ENCODE assay signal across 13 cellular contexts in the genomic region with DNA sequence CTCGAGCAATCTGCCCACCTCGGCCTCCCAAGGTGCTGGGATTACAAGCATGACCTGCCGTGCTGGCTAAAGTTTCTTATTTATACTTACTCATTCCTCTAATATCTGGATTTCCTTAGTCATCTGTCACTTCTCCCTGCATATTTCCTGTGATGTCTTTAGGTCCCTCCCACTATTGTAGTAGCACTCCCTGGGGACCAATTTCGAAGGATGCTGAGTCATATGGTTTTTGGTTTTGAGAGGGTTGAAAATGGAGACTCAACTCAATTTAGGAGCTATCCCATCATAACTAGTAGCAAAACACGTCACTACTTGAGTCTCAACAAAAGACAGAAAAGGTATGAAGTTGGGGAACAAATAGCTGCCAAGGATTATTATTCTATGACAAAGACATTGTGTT. TPM values are rescaled to one million over a fixed set of nuclear protein-coding genes. Genes with fewer than 3 reads are reported as not detected.
DNase-seq lines count a peak whose midpoint lies in the region; ATAC-seq and TF ChIP-seq lines count a peak whose summit lies in the region.
"Had no signal": no experiment of that assay in that cellular context is flagged by ENCODE, and none has a peak within 500 bp of the region (broad histone marks: within the 10 kb centered on the region; RNA-seq: fewer than 3 reads in every experiment).

No MANE protein-coding gene starts in this region.

- H2AFZ ChIP-seq in osteoblast (ENCODE audit: low read length), result no peak overlapping the region

- H3K9me3 ChIP-seq in adipocyte (ENCODE audit: control insufficient read depth, low read length) (no peaks in the 10 kb centered on the region), osteoblast (ENCODE audit: low read depth, low read length) (no peaks in the 10 kb centered on the region), endodermal cell (ENCODE audit: control insufficient read depth, low read length) (no peaks in the 10 kb centered on the region)

- H4K20me1 ChIP-seq in osteoblast (ENCODE audit: insufficient read depth, low read length), result no peaks in the 10 kb centered on the region

- H3K27me3 ChIP-seq in adipocyte (replicated peaks; ENCODE audit: control insufficient read depth, insufficient read depth, low read length) (no peaks in the 10 kb centered on the region), osteoblast (ENCODE audit: insufficient read depth, low read length) (no peaks in the 10 kb centered on the region), endodermal cell (ENCODE audit: control insufficient read depth, insufficient read depth, low read length, poor library complexity, severe bottlenecking) (no peaks in the 10 kb centered on the region)

- H3K4me3 ChIP-seq in adipocyte (ENCODE audit: low read length), result no peak overlapping the region
- no peak overlapping the region for H3K4me3 ChIP-seq in osteoblast (ENCODE audit: insufficient read depth, low read length)
- no peak overlapping the region for H3K4me3 ChIP-seq in endodermal cell (ENCODE audit: low read length)
- H3K4me3 ChIP-seq: lung, smooth muscle cell had no signal

- no peak overlapping the region for H3K9ac ChIP-seq in adipocyte (ENCODE audit: low read length)
- no peak overlapping the region for H3K9ac ChIP-seq in endodermal cell (ENCODE audit: extremely low read depth, low read length, poor library complexity, severe bottlenecking)

- H3K27me3 Mint-ChIP-seq in activated CD4-positive, alpha-beta T cell treated with anti-CD3 and anti-CD28 coated beads, Interleukin-2, amount 10 ng/mL, durations not matched to agents 24 days and 14 days, result no peaks in the 10 kb centered on the region
- no peaks in the 10 kb centered on the region for H3K27me3 Mint-ChIP-seq in activated CD4-positive, alpha-beta T cell treated with anti-CD3 and anti-CD28 coated beads, Interleukin-2, amount 10 ng/mL, durations not matched to agents 7 days and 5 days
- H3K27me3 Mint-ChIP-seq in endodermal cell (ENCODE audit: insufficient read depth), result no peaks in the 10 kb centered on the region
- H3K27me3 Mint-ChIP-seq: stimulated activated naive CD8-positive, alpha-beta T cell treated with anti-CD3 and anti-CD28 coated beads, Interleukin-15, Interleukin-2, amounts not matched to agents 100 ng/mL and 50 ng/mL, for 24 hours had no signal

- H3K27ac Mint-ChIP-seq in activated CD4-positive, alpha-beta T cell treated with anti-CD3 and anti-CD28 coated beads, Interleukin-2, amount 10 ng/mL, durations not matched to agents 24 days and 14 days, result peak overlapping the region; percentile 39
- H3K27ac Mint-ChIP-seq in activated CD4-positive, alpha-beta T cell treated with anti-CD3 and anti-CD28 coated beads, Interleukin-2, amount 10 ng/mL, durations not matched to agents 7 days and 5 days, result no peak overlapping the region
- no peak overlapping the region for H3K27ac Mint-ChIP-seq in endodermal cell
- H3K27ac Mint-ChIP-seq: stimulated activated naive CD8-positive, alpha-beta T cell treated with anti-CD3 and anti-CD28 coated beads, Interleukin-15, Interleukin-2, amounts not matched to agents 100 ng/mL and 50 ng/mL, for 24 hours had no signal

- peaks cover 40% of the 10 kb centered on the region for H3K36me3 Mint-ChIP-seq in activated CD4-positive, alpha-beta T cell treated with anti-CD3 and anti-CD28 coated beads, Interleukin-2, amount 10 ng/mL, durations not matched to agents 24 days and 14 days (ENCODE audit: low read depth)
- H3K36me3 Mint-ChIP-seq in activated CD4-positive, alpha-beta T cell treated with anti-CD3 and anti-CD28 coated beads, Interleukin-2, amount 10 ng/mL, durations not matched to agents 7 days and 5 days (ENCODE audit: low read depth), result peaks cover 26% of the 10 kb centered on the region
- H3K36me3 Mint-ChIP-seq in endodermal cell (ENCODE audit: low read depth), result peaks cover 62% of the 10 kb centered on the region

- TF ChIP-seq CTCF in osteoblast (IDR thresholded peaks at IDR 0.05; ENCODE audit: extremely low read depth, low read depth, low read length) (no peak), omental fat pad (IDR thresholded peaks at IDR 0.05) (no peak), endodermal cell (conservative IDR thresholded peaks at IDR 0.05) (no peak)

- CTCF ChIA-PET in activated CD4-positive, alpha-beta T cell treated with anti-CD3 and anti-CD28 coated beads, Interleukin-2, amount 10 ng/mL, durations not matched to agents 7 days and 5 days (lab: Charles Lee), result interaction anchor here (0.6 to 1.8 kb wide), 17 partner anchors 9 to 1881 kb away, joined by 3 to 11 read pairs (median 4); no protein-coding TSS in a partner anchor

- ATAC-seq in omental fat pad (ENCODE audit: low FRiP score), result no peak

- intact Hi-C loops in activated CD4-positive, alpha-beta T cell treated with anti-CD3 and anti-CD28 coated beads, Interleukin-2, amount 10 ng/mL, durations not matched to agents 24 days and 14 days (cut with micrococcal nuclease), result loop anchor here (2.0 kb wide), 3 partner anchors 31 to 273 kb away; partner anchors contain the start of gene RANBP9

- no peak for DNase-seq in activated CD4-positive, alpha-beta T cell treated with anti-CD3 and anti-CD28 coated beads, Interleukin-2, amount 10 ng/mL, durations not matched to agents 24 days and 14 days
- DNase-seq in activated CD4-positive, alpha-beta T cell treated with anti-CD3 and anti-CD28 coated beads, Interleukin-2, amount 10 ng/mL, durations not matched to agents 7 days and 5 days, result no peak
- DNase-seq in LHCN-M2 (ENCODE audit: low read depth) (peak; percentile 95), adipocyte (ENCODE audit: low read depth) (peak; percentile 55), osteoblast (ENCODE audit: insufficient read length, low spot score, missing footprints) (peak; percentile 73), omental fat pad (ENCODE audit: low spot score) (no peak), endodermal cell (no peak), inferior parietal cortex (ENCODE audit: extremely low spot score) (no peak)
- DNase-seq: activated effector memory CD4-positive, alpha-beta T cell treated with anti-CD3 and anti-CD28 coated beads, Interleukin-2, amount 50 U/mL, for 16 hours; NCI-H2081 treated with DMSO at 0.1 percent for 48 hours had no signal

- H3K4me1 Mint-ChIP-seq in activated CD4-positive, alpha-beta T cell treated with anti-CD3 and anti-CD28 coated beads, Interleukin-2, amount 10 ng/mL, durations not matched to agents 24 days and 14 days, result peaks cover 18% of the 10 kb centered on the region
- H3K4me1 Mint-ChIP-seq in activated CD4-positive, alpha-beta T cell treated with anti-CD3 and anti-CD28 coated beads, Interleukin-2, amount 10 ng/mL, durations not matched to agents 7 days and 5 days, result peaks cover 22% of the 10 kb centered on the region
- H3K4me1 Mint-ChIP-seq in endodermal cell, result no peaks in the 10 kb centered on the region

- H3K36me3 ChIP-seq in adipocyte (ENCODE audit: control insufficient read depth, insufficient read depth, low read length, severe bottlenecking) (peaks cover 35% of the 10 kb centered on the region), osteoblast (ENCODE audit: insufficient read depth, low read length) (peaks cover 9% of the 10 kb centered on the region), endodermal cell (ENCODE audit: control insufficient read depth, insufficient read depth, low read length) (peaks cover 70% of the 10 kb centered on the region)

- POLR2A ChIA-PET in activated CD4-positive, alpha-beta T cell treated with anti-CD3 and anti-CD28 coated beads, Interleukin-2, amount 10 ng/mL, durations not matched to agents 7 days and 5 days (lab: Charles Lee), result no interaction called here

- H3K4me1 ChIP-seq in adipocyte (ENCODE audit: control insufficient read depth, insufficient read depth, low read length) (peaks cover 9% of the 10 kb centered on the region), osteoblast (ENCODE audit: insufficient read depth, low read length) (peaks cover 17% of the 10 kb centered on the region), endodermal cell (ENCODE audit: control insufficient read depth, insufficient read depth, low read length) (no peaks in the 10 kb centered on the region)

- H3K27ac ChIP-seq in osteoblast (ENCODE audit: low read depth, low read length) (peak overlapping the region; percentile 63), endodermal cell (ENCODE audit: low read depth, low read length) (no peak overlapping the region)

- peak overlapping the region; percentile 21 for H3K4me2 ChIP-seq in osteoblast (ENCODE audit: insufficient read depth, low read length)
- H3K4me2 ChIP-seq: smooth muscle cell had no signal

- H3K4me3 Mint-ChIP-seq in activated CD4-positive, alpha-beta T cell treated with anti-CD3 and anti-CD28 coated beads, Interleukin-2, amount 10 ng/mL, durations not matched to agents 24 days and 14 days, result no peak overlapping the region
- no peak overlapping the region for H3K4me3 Mint-ChIP-seq in activated CD4-positive, alpha-beta T cell treated with anti-CD3 and anti-CD28 coated beads, Interleukin-2, amount 10 ng/mL, durations not matched to agents 7 days and 5 days
- H3K4me3 Mint-ChIP-seq in endodermal cell, result no peak overlapping the region
- H3K4me3 Mint-ChIP-seq: stimulated activated naive CD8-positive, alpha-beta T cell treated with anti-CD3 and anti-CD28 coated beads, Interleukin-15, Interleukin-2, amounts not matched to agents 100 ng/mL and 50 ng/mL, for 24 hours had no signal

- WGBS in endodermal cell (ENCODE audit: insufficient coverage in 1 of 2, insufficient read length in 1 of 2), 2 experiments, result 93 to 95% methylated on average over 4 to 5 of the region's 5 CpGs

- H3K9me3 Mint-ChIP-seq in activated CD4-positive, alpha-beta T cell treated with anti-CD3 and anti-CD28 coated beads, Interleukin-2, amount 10 ng/mL, durations not matched to agents 24 days and 14 days, result no peaks in the 10 kb centered on the region
- H3K9me3 Mint-ChIP-seq in activated CD4-positive, alpha-beta T cell treated with anti-CD3 and anti-CD28 coated beads, Interleukin-2, amount 10 ng/mL, durations not matched to agents 7 days and 5 days, result no peaks in the 10 kb centered on the region
- H3K9me3 Mint-ChIP-seq in endodermal cell, result no peaks in the 10 kb centered on the region
- H3K9me3 Mint-ChIP-seq: stimulated activated naive CD8-positive, alpha-beta T cell treated with anti-CD3 and anti-CD28 coated beads, Interleukin-15, Interleukin-2, amounts not matched to agents 100 ng/mL and 50 ng/mL, for 24 hours had no signal

- H3K79me2 ChIP-seq in osteoblast (ENCODE audit: insufficient read depth, low read length), result no peaks in the 10 kb centered on the region

RNA-seq across cellular contexts. Expression of gene MCUR1, which starts 20.2 kb away (rescaled TPM):
- total RNA-seq in activated CD4-positive, alpha-beta T cell treated with anti-CD3 and anti-CD28 coated beads, Interleukin-2, amount 10 ng/mL, durations not matched to agents 24 days and 14 days, result 39.0 and 43.7 TPM in 2 replicates
- total RNA-seq in activated CD4-positive, alpha-beta T cell treated with anti-CD3 and anti-CD28 coated beads, Interleukin-2, amount 10 ng/mL, durations not matched to agents 7 days and 5 days, result 10 to 100 TPM; 23.5 to 32.7 TPM
- total RNA-seq in LHCN-M2 (2014; rRNA removed) (15.0 and 16.8 TPM in 2 replicates), osteoblast (13.6 and 14.8 TPM in 2 replicates), omental fat pad (10 to 100 TPM in 3 of 4 donors, 1 to 10 TPM in 1; 7.7 to 12.3 (median 11.8) TPM), endodermal cell (10 to 100 TPM; 33.8 to 38.6 TPM)
- polyA plus RNA-seq in LHCN-M2 (2012), result 14.7 TPM
- polyA plus RNA-seq in endodermal cell (2013, experiment 1 of 2), result 19.4 TPM
- polyA plus RNA-seq in endodermal cell (2013, experiment 2 of 2), result 30.3 TPM

Comparison
In these comparisons a context has a peak if more than half of its experiments do, and no peak if none do; other contexts are left out.
1. DNase-seq: peak in LHCN-M2 (single experiment), adipocyte (single experiment) and osteoblast (single experiment); none in activated CD4-positive, alpha-beta T cell treated with anti-CD3 and anti-CD28 coated beads, Interleukin-2, amount 10 ng/mL, durations not matched to agents 24 days and 14 days (single experiment), activated CD4-positive, alpha-beta T cell treated with anti-CD3 and anti-CD28 coated beads, Interleukin-2, amount 10 ng/mL, durations not matched to agents 7 days and 5 days (single experiment), omental fat pad (single experiment), endodermal cell (single experiment) and inferior parietal cortex (single experiment).